28 cellular contexts compared by ENCODE assay signal in genomic region chr20:40787922-40788321, GRCh38.
A peak's percentile ranks its signal among the peaks of the same experiment; 100 is the strongest.
DNase-seq lines count a peak whose midpoint lies in the region; ATAC-seq, FAIRE-seq and TF ChIP-seq lines count a peak whose summit lies in the region.
"Had no signal": no experiment of that assay in that cellular context is flagged by ENCODE, and none has a peak within 500 bp of the region (broad histone marks: within the 10 kb centered on the region; RNA-seq: fewer than 3 reads in every experiment).

No MANE protein-coding gene starts in this region.

- FAIRE-seq in HTR-8/SVneo (lab: Jason Lieb, UNC): peak; percentile 40
- FAIRE-seq: A204.1, GM12878, GM12892, GM18507 had no signal

- no peak for TF ChIP-seq CTCF in RWPE2 (IDR thresholded peaks at IDR 0.05; ENCODE audit: poor library complexity, severe bottlenecking)
- no peak for TF ChIP-seq CTCF in left lung (IDR thresholded peaks at IDR 0.05)
- TF ChIP-seq CTCF in tibial nerve (IDR thresholded peaks at IDR 0.05): no peak

- H3K9me3 Mint-ChIP-seq in T-helper 2 cell treated with Interferon-gamma antibody and Interleukin-4, amounts not matched to agents 5 μg/mL and 100 μg/mL, for 36 hours: no peaks in the 10 kb centered on the region

- no peaks in the 10 kb centered on the region for H3K36me3 Mint-ChIP-seq in T-helper 2 cell treated with Interferon-gamma antibody and Interleukin-4, amounts not matched to agents 5 μg/mL and 100 μg/mL, for 36 hours (ENCODE audit: low read depth)
- H3K36me3 Mint-ChIP-seq: CD4-positive, alpha-beta memory T cell; CD4-positive, CD25-positive, alpha-beta regulatory T cell; CD8-positive, alpha-beta memory T cell had no signal

- H3K4me3 ChIP-seq in RWPE2 (ENCODE audit: severe bottlenecking) (no peak overlapping the region), left lung (no peak overlapping the region), tibial nerve (no peak overlapping the region)
- H3K4me3 ChIP-seq: BLaER1 treated with 17β-estradiol and CSF1 and Interleukin-3, amounts not matched to agents 10 nM and 100 nM; GM12878 had no signal

- in situ Hi-C loops in ACHN (cut with HindIII; ENCODE audit: low pct_ligation_motif_present, low pct_unique_long_range_greater_than_20kb, low sequenced_read_pairs): no loop called here

- DNase-seq in CD1c-positive myeloid dendritic cell (ENCODE audit: extremely low spot score): peak; percentile 39
- DNase-seq in HTR-8/SVneo (ENCODE audit: insufficient read length, low spot score): no peak
- no peak for DNase-seq in RWPE2 (ENCODE audit: low spot score)
- DNase-seq in left lung: no peak
- DNase-seq in ACHN: no peak
- no peak for DNase-seq in tibial nerve (ENCODE audit: low spot score in 2 of 2)
- no peak for DNase-seq in T-helper 2 cell treated with Interferon-gamma antibody and Interleukin-4, amounts not matched to agents 5 μg/mL and 100 μg/mL, for 36 hours (ENCODE audit: low spot score)
- DNase-seq: 8988T; AML-193; CD4-positive, alpha-beta memory T cell; CD4-positive, CD25-positive, alpha-beta regulatory T cell; CD8-positive, alpha-beta memory T cell; COR-L47; DMS 273 treated with DMSO at 0.1 percent for 48 hours; DMS153; DMS53; DMS79; DND-41; EL; GDM1 had no signal

- H3K27me3 ChIP-seq in RWPE2 (ENCODE audit: insufficient read depth, poor library complexity, severe bottlenecking) (peaks cover 52% of the 10 kb centered on the region), left lung (peaks cover 0 to 21% of the 10 kb centered on the region in 2 donors), tibial nerve (no peaks in the 10 kb centered on the region)
- H3K27me3 ChIP-seq: BLaER1 treated with 17β-estradiol and CSF1 and Interleukin-3, amounts not matched to agents 10 nM and 100 nM had no signal

- H3K4me1 Mint-ChIP-seq in T-helper 2 cell treated with Interferon-gamma antibody and Interleukin-4, amounts not matched to agents 5 μg/mL and 100 μg/mL, for 36 hours (ENCODE audit: low read depth): no peaks in the 10 kb centered on the region
- H3K4me1 Mint-ChIP-seq: B cell; CD4-positive, alpha-beta memory T cell; CD4-positive, CD25-positive, alpha-beta regulatory T cell; CD8-positive, alpha-beta memory T cell had no signal

- TF ChIP-seq POLR2A in tibial nerve (IDR thresholded peaks at IDR 0.05): no peak

- 65 to 78% methylated on average over 3 of the region's 3 CpGs for WGBS in tibial nerve, 2 donors

- ATAC-seq in RWPE2 (ENCODE audit: low read depth) (peak; percentile 20; the same call in 1 of the 3 replicates), left lung (peak; percentile 51), HG03025 (IDR thresholded peaks at IDR 0.05; ENCODE audit: low FRiP score, unreplicated experiment) (no peak)
- ATAC-seq: GM12878 had no signal

- H3K36me3 ChIP-seq in RWPE2 (ENCODE audit: low read depth): no peaks in the 10 kb centered on the region
- H3K36me3 ChIP-seq in left lung: no peaks in the 10 kb centered on the region
- no peaks in the 10 kb centered on the region for H3K36me3 ChIP-seq in tibial nerve
- H3K36me3 ChIP-seq: BLaER1 treated with 17β-estradiol and CSF1 and Interleukin-3, amounts not matched to agents 10 nM and 100 nM had no signal

- intact Hi-C loops in left lung (cut with DNase I): no loop called here

- H3K4me3 Mint-ChIP-seq in T-helper 2 cell treated with Interferon-gamma antibody and Interleukin-4, amounts not matched to agents 5 μg/mL and 100 μg/mL, for 36 hours: no peak overlapping the region
- H3K4me3 Mint-ChIP-seq: B cell; CD4-positive, alpha-beta memory T cell; CD4-positive, CD25-positive, alpha-beta regulatory T cell; CD8-positive, alpha-beta memory T cell had no signal

- H3K4me1 ChIP-seq in RWPE2 (ENCODE audit: insufficient read depth, poor library complexity, severe bottlenecking) (no peaks in the 10 kb centered on the region), left lung (peaks cover 0 to 7% of the 10 kb centered on the region in 2 donors), tibial nerve (no peaks in the 10 kb centered on the region)

- no peak overlapping the region for H3K27ac ChIP-seq in RWPE2 (ENCODE audit: poor library complexity, severe bottlenecking)
- H3K27ac ChIP-seq in left lung: no peak overlapping the region
- H3K27ac ChIP-seq in tibial nerve: no peak overlapping the region
- H3K27ac ChIP-seq: BLaER1 treated with 17β-estradiol and CSF1 and Interleukin-3, amounts not matched to agents 10 nM and 100 nM; C4-2B had no signal

- H3K27me3 Mint-ChIP-seq in T-helper 2 cell treated with Interferon-gamma antibody and Interleukin-4, amounts not matched to agents 5 μg/mL and 100 μg/mL, for 36 hours (ENCODE audit: low read depth): peaks cover 23% of the 10 kb centered on the region

- H3K27ac Mint-ChIP-seq in T-helper 2 cell treated with Interferon-gamma antibody and Interleukin-4, amounts not matched to agents 5 μg/mL and 100 μg/mL, for 36 hours: no peak overlapping the region
- H3K27ac Mint-ChIP-seq: B cell; CD4-positive, alpha-beta memory T cell; CD4-positive, CD25-positive, alpha-beta regulatory T cell; CD8-positive, alpha-beta memory T cell had no signal

- TF ChIP-seq EP300 in tibial nerve (IDR thresholded peaks at IDR 0.05): no peak

- H3K9me3 ChIP-seq in RWPE2 (ENCODE audit: severe bottlenecking) (no peaks in the 10 kb centered on the region), left lung (no peaks in the 10 kb centered on the region), tibial nerve (no peaks in the 10 kb centered on the region)
- H3K9me3 ChIP-seq: BLaER1 treated with 17β-estradiol and CSF1 and Interleukin-3, amounts not matched to agents 10 nM and 100 nM had no signal
